8 cellular contexts compared by ENCODE assay signal in genomic region chr1:51535006-51535592, GRCh38. TPM values are rescaled to one million over a fixed set of nuclear protein-coding genes. Genes with fewer than 3 reads are reported as not detected.
DNase-seq lines count a peak whose midpoint lies in the region; ATAC-seq and TF ChIP-seq lines count a peak whose summit lies in the region.

No MANE protein-coding gene starts in this region.

- H3K27me3 ChIP-seq in suprapubic skin, result no peaks in the 10 kb centered on the region

- WGBS in suprapubic skin, result 20% methylated on average over 3 of the region's 3 CpGs

- ATAC-seq in T-helper 17 cell (peak; percentile 58), left lobe of liver (peak; percentile 83), GM18520 (IDR thresholded peaks at IDR 0.05; ENCODE audit: unreplicated experiment) (no peak)

- H3K27me3 Mint-ChIP-seq in T-helper 17 cell (peaks cover 5% of the 10 kb centered on the region), chondrocyte (ENCODE audit: low read depth) (no peaks in the 10 kb centered on the region)

- H3K4me3 Mint-ChIP-seq in T-helper 17 cell, result no peak overlapping the region
- H3K4me3 Mint-ChIP-seq in chondrocyte (ENCODE audit: unreplicated experiment), result no peak overlapping the region

- no peak for TF ChIP-seq EP300 in suprapubic skin (IDR thresholded peaks at IDR 0.05)

- H3K36me3 Mint-ChIP-seq in T-helper 17 cell (ENCODE audit: low read depth) (peaks cover 5% of the 10 kb centered on the region), chondrocyte (ENCODE audit: low read depth) (peaks cover 2% of the 10 kb centered on the region)

- TF ChIP-seq POLR2A in suprapubic skin (IDR thresholded peaks at IDR 0.05), result no peak

- DNase-seq in NCI-H510A treated with DMSO at 0.1 percent for 48 hours (lab: John Stamatoyannopoulos, UW) (peak; percentile 28), NCI-H510A (lab: John Stamatoyannopoulos, UW) (no peak), T-helper 17 cell (peak in 1 of 3 donors; percentile 19), chondrocyte (ENCODE audit: low spot score) (no peak), left lobe of liver (ENCODE audit: low spot score) (no peak), suprapubic skin (ENCODE audit: low spot score in 2 of 2) (no peak)
- peak; percentile 39 for DNase-seq in Jurkat, Clone E6-1 (ENCODE audit: low read depth, low spot score)

- H3K36me3 ChIP-seq in suprapubic skin, result no peaks in the 10 kb centered on the region

- TF ChIP-seq CTCF in chondrocyte (IDR thresholded peaks at IDR 0.05) (peak; percentile 90), suprapubic skin (IDR thresholded peaks at IDR 0.05) (peak; percentile 52 to 55)

- H3K4me3 ChIP-seq in Jurkat, Clone E6-1 (ENCODE audit: low read length), result no peak overlapping the region
- H3K4me3 ChIP-seq in suprapubic skin, result no peak overlapping the region

- no peak overlapping the region for H3K27ac ChIP-seq in suprapubic skin

- H3K4me1 Mint-ChIP-seq in T-helper 17 cell (peaks cover 9% of the 10 kb centered on the region), chondrocyte (ENCODE audit: low read depth) (peaks cover 4% of the 10 kb centered on the region)

- H3K4me1 ChIP-seq in suprapubic skin, result peaks cover 9% of the 10 kb centered on the region

- peak overlapping the region; percentile 81 for H3K27ac Mint-ChIP-seq in T-helper 17 cell
- no peak overlapping the region for H3K27ac Mint-ChIP-seq in chondrocyte (ENCODE audit: unreplicated experiment)

- H3K9me3 ChIP-seq in T-helper 17 cell (ENCODE audit: control insufficient read depth, low read length, poor library complexity, severe bottlenecking) (no peaks in the 10 kb centered on the region), suprapubic skin (no peaks in the 10 kb centered on the region)

- H3K9me3 Mint-ChIP-seq in chondrocyte (ENCODE audit: low read depth), result no peaks in the 10 kb centered on the region

RNA-seq across cellular contexts. Expression of gene EPS15, which starts 16.0 kb away (rescaled TPM):
- 18.6 TPM for polyA plus RNA-seq in Jurkat, Clone E6-1 (2012; ENCODE audit: insufficient read depth, insufficient read length)
- total RNA-seq in T-helper 17 cell (10 to 100 TPM; 88.2 to 98.8 TPM), chondrocyte (81.4 to 93.0 TPM (median 82.3 TPM) in 3 replicates), left lobe of liver (26.1 TPM), suprapubic skin (100 to 1,000 TPM in 1 of 4 donors, 10 to 100 TPM in 3; 57.1 to 127 (median 81.5) TPM)

Comparison
In these comparisons a context has a peak if more than half of its experiments do, and no peak if none do; other contexts are left out.
1. DNase-seq: peak in NCI-H510A treated with DMSO at 0.1 percent for 48 hours (single experiment) and Jurkat, Clone E6-1 (single experiment); none in NCI-H510A (single experiment), chondrocyte (single experiment), left lobe of liver (single experiment) and suprapubic skin (0 of 2).